ENCODE assay signal across 26 cellular contexts in genomic region chr14:56858422-56858821, GRCh38. TPM values are rescaled to one million over a fixed set of nuclear protein-coding genes. Genes with fewer than 3 reads are reported as not detected.
"Had no signal": no experiment of that assay in that cellular context is flagged by ENCODE, and none has a peak within 500 bp of the region (broad histone marks: within the 10 kb centered on the region; RNA-seq: fewer than 3 reads in every experiment).

No MANE protein-coding gene starts in this region.

- H3K27me3 ChIP-seq: right lobe of liver, vagina had no signal

- H3K4me3 ChIP-seq: right lobe of liver, skin epidermis, stomach, suprapubic skin, tibial nerve, vagina had no signal

- DNase-seq: activated CD4-positive, alpha-beta T cell treated with anti-CD3 and anti-CD28 coated beads, Interleukin-2, amount 50 U/mL, for 1 hour; activated CD4-positive, CD25-positive, alpha-beta regulatory T cell treated with anti-CD3 and anti-CD28 coated beads, Interleukin-2, amount 50 U/mL, for 72 hours; activated T-cell treated with anti-CD3 and anti-CD28 coated beads, Interleukin-2, amount 50 U/mL, for 1 hour; aorta; dermis blood vessel endothelial cell; effector CD8-positive, alpha-beta T cell; foreskin keratinocyte; glutamatergic neuron; hypothalamus; islet precursor cell; left cardiac atrium; nephron progenitor cell; nucleus accumbens; right lobe of liver; stimulated activated CD4-positive, alpha-beta T cell treated with anti-CD3 and anti-CD28 coated beads, Interleukin-15, amount 100 ng/mL, for 24 hours; stomach; T1000 had no signal

- H3K36me3 ChIP-seq: right lobe of liver, stomach, suprapubic skin, tibial nerve, vagina had no signal

- H3K27ac ChIP-seq: foreskin keratinocyte, right lobe of liver, skin epidermis, stomach, suprapubic skin, tibial nerve, vagina had no signal

- H3K9me3 ChIP-seq: right lobe of liver, stomach, suprapubic skin, tibial nerve, vagina had no signal

- ATAC-seq: activated naive CD4-positive, alpha-beta T cell treated with anti-CD3 and anti-CD28 coated beads, Interleukin-2, amount 50 U/mL, for 72 hours; foreskin keratinocyte; left cardiac atrium; right lobe of liver; stimulated activated memory B cell treated with anti-CD40 and anti-IgM and Interleukin-4, amounts not matched to agents 10 μg/mL and 1 μg/mL and 100 μg/mL, for 72 hours had no signal

- H3K4me1 ChIP-seq: foreskin keratinocyte, right lobe of liver, suprapubic skin, tibial nerve, vagina had no signal

RNA-seq across cellular contexts. Expression of gene OTX2, which starts 48.1 kb away (rescaled TPM):
- total RNA-seq: activated naive CD4-positive, alpha-beta T cell treated with anti-CD3 and anti-CD28 coated beads, Interleukin-2, amount 50 U/mL, for 72 hours; aorta; cardiac septum; dermis blood vessel endothelial cell; foreskin keratinocyte; left cardiac atrium; lower leg skin; mononuclear cell; right lobe of liver; stomach; suprapubic skin; tibial nerve; vagina had no signal
